9 cellular contexts compared by ENCODE assay signal in the genomic region with DNA sequence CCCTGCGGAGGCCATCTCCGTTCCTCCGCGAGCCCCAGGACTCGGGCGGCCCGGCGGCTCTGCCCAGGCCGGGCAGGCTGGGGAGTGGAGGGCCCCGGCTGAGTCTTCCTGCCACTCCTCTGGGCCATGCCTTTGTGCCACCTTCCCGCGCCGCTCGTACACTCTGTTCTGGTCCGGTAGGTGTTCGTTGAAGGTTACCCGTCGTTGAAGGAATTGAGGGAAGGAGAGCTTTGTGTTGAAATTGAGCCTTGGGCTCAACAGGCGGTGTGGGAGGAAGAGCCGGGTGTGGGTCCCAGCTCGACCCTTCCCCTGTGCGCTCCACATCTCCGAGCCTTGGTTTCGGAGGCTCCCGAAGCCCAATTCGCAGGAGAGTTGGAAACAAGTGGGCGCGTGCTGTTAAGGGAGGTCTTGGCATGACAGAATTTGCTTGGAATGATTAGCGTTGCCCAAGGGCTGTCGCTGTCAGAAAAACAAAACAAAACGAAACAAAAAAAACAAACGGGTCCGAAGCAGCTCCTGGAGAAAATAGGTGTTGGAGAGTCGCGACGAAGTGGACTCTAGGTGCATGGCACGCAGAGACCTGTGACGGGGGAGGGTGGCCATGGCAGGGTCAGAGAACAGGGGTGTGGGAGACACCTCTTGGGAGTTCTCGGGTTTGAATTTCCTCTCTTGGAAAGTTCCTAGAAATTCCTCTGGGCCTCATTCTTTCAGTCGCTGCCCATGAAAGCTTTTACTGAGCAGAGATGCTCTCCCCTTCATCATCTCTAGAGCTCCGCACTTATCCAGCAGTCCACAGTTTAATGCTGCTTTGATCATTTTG. TPM values are rescaled to one million over a fixed set of nuclear protein-coding genes. Genes with fewer than 3 reads are reported as not detected.
DNase-seq lines count a peak whose midpoint lies in the region; ATAC-seq and TF ChIP-seq lines count a peak whose summit lies in the region.
"Had no signal": no experiment of that assay in that cellular context is flagged by ENCODE, and none has a peak within 500 bp of the region (broad histone marks: within the 10 kb centered on the region; RNA-seq: fewer than 3 reads in every experiment).

No MANE protein-coding gene starts in this region.

- H3K9me3 Mint-ChIP-seq in activated T-helper 2 cell treated with anti-CD3 and anti-CD28 coated beads, Interferon-gamma antibody, Interleukin-2, Interleukin-4, amounts not matched to agents 10 μg/mL and 5 μg/mL and 100 μg/mL, durations not matched to agents 14 hours and 24 hours and 36 hours, result no peaks in the 10 kb centered on the region

- no peak for TF ChIP-seq POLR2A in spleen (IDR thresholded peaks at IDR 0.05)

- H3K9me3 ChIP-seq in spleen, result no peaks in the 10 kb centered on the region

- TF ChIP-seq CTCF in AG10803 (conservative IDR thresholded peaks at IDR 0.05; ENCODE audit: low read length) (no peak), spleen (IDR thresholded peaks at IDR 0.05 in 8 of 11, conservative IDR thresholded peaks at IDR 0.05 in 3 of 11) (no peak)

- 2 to 3% (median 2%) methylated on average over 28 to 41 of the region's 41 CpGs for WGBS in spleen, 5 donors

- ATAC-seq in GM19324 (IDR thresholded peaks at IDR 0.05; ENCODE audit: low FRiP score, unreplicated experiment) (peak; percentile 11), HG03354 (IDR thresholded peaks at IDR 0.05; ENCODE audit: poor library complexity, severe bottlenecking, unreplicated experiment) (peak; percentile 29)

- H3K27ac ChIP-seq in spleen, result peak overlapping the region; percentile 81 to 96 (median 92)

- H3K27me3 Mint-ChIP-seq in activated T-helper 2 cell treated with anti-CD3 and anti-CD28 coated beads, Interferon-gamma antibody, Interleukin-2, Interleukin-4, amounts not matched to agents 10 μg/mL and 5 μg/mL and 100 μg/mL, durations not matched to agents 14 hours and 24 hours and 36 hours (ENCODE audit: low read depth), result no peaks in the 10 kb centered on the region

- peaks cover 35% of the 10 kb centered on the region for H3K36me3 Mint-ChIP-seq in activated T-helper 2 cell treated with anti-CD3 and anti-CD28 coated beads, Interferon-gamma antibody, Interleukin-2, Interleukin-4, amounts not matched to agents 10 μg/mL and 5 μg/mL and 100 μg/mL, durations not matched to agents 14 hours and 24 hours and 36 hours (ENCODE audit: low read depth)

- peaks cover 28% of the 10 kb centered on the region for H3K4me1 Mint-ChIP-seq in activated T-helper 2 cell treated with anti-CD3 and anti-CD28 coated beads, Interferon-gamma antibody, Interleukin-2, Interleukin-4, amounts not matched to agents 10 μg/mL and 5 μg/mL and 100 μg/mL, durations not matched to agents 14 hours and 24 hours and 36 hours (ENCODE audit: low read depth)

- H3K4me1 ChIP-seq in spleen, result peaks cover 15 to 73% (median 39%) of the 10 kb centered on the region in 6 donors

- intact Hi-C loops in activated T-helper 2 cell treated with anti-CD3 and anti-CD28 coated beads, Interferon-gamma antibody, Interleukin-2, Interleukin-4, amounts not matched to agents 10 μg/mL and 5 μg/mL and 100 μg/mL, durations not matched to agents 14 hours and 24 hours and 36 hours (cut with micrococcal nuclease), result loop anchor here (2.0 to 5.0 kb wide), 3 partner anchors 81 to 1311 kb away; a partner anchor contains a TSS
- intact Hi-C loops in spleen (cut with DNase I; ENCODE audit: low total_unique reads), result no loop called here

- H3K4me3 Mint-ChIP-seq in activated T-helper 2 cell treated with anti-CD3 and anti-CD28 coated beads, Interferon-gamma antibody, Interleukin-2, Interleukin-4, amounts not matched to agents 10 μg/mL and 5 μg/mL and 100 μg/mL, durations not matched to agents 14 hours and 24 hours and 36 hours (ENCODE audit: low read depth), result peak overlapping the region; percentile 99

- H3K27me3 ChIP-seq in spleen (replicated peaks in 1 of 7), result no peaks in the 10 kb centered on the region

- peak overlapping the region; percentile 98 for H3K27ac Mint-ChIP-seq in activated T-helper 2 cell treated with anti-CD3 and anti-CD28 coated beads, Interferon-gamma antibody, Interleukin-2, Interleukin-4, amounts not matched to agents 10 μg/mL and 5 μg/mL and 100 μg/mL, durations not matched to agents 14 hours and 24 hours and 36 hours

- H3K4me3 ChIP-seq in AG10803 (ENCODE audit: low read length) (peak overlapping the region; percentile 87), iPS-11a (ENCODE audit: low read depth, low read length) (peak overlapping the region; percentile 85), spleen (peak overlapping the region; percentile 78 to 93 (median 81))

- H3K36me3 ChIP-seq in spleen, result peaks cover 0 to 23% (median 2%) of the 10 kb centered on the region in 6 donors

- DNase-seq in AG10803 (ENCODE audit: low read depth) (no peak), spleen (peak; percentile 80), OCI-M2 (lab: John Stamatoyannopoulos, UW; ENCODE audit: unreplicated experiment) (no peak), COR-L47 (lab: John Stamatoyannopoulos, UW) (no peak)
- DNase-seq in activated T-helper 2 cell treated with anti-CD3 and anti-CD28 coated beads, Interferon-gamma antibody, Interleukin-2, Interleukin-4, amounts not matched to agents 10 μg/mL and 5 μg/mL and 100 μg/mL, durations not matched to agents 14 hours and 24 hours and 36 hours (ENCODE audit: low spot score), result no peak

RNA-seq across cellular contexts. Expression of a gene that starts 1.2 kb away (rescaled TPM):
- total RNA-seq in activated T-helper 2 cell treated with anti-CD3 and anti-CD28 coated beads, Interferon-gamma antibody, Interleukin-2, Interleukin-4, amounts not matched to agents 10 μg/mL and 5 μg/mL and 100 μg/mL, durations not matched to agents 14 hours and 24 hours and 36 hours, result 124 and 130 TPM in 2 replicates
- 10 to 100 TPM; 23.7 to 70.6 (median 38.4) TPM for total RNA-seq in spleen
- polyA plus RNA-seq in spleen, result 100 to 1,000 TPM in 2 of 3 donors, 10 to 100 TPM in 1; 90.0 to 190 (median 108) TPM

RNA-seq across cellular contexts. Expression of a gene that starts 17.5 kb away (rescaled TPM):
- not detected in 2 replicates for total RNA-seq in activated T-helper 2 cell treated with anti-CD3 and anti-CD28 coated beads, Interferon-gamma antibody, Interleukin-2, Interleukin-4, amounts not matched to agents 10 μg/mL and 5 μg/mL and 100 μg/mL, durations not matched to agents 14 hours and 24 hours and 36 hours
- total RNA-seq in spleen, result not detected
- polyA plus RNA-seq in spleen, result under 1 TPM in 2 of 3 donors, not detected in 1; 0.10 to 0.86 TPM
- total RNA-seq: NCI-H460 had no signal

RNA-seq across cellular contexts. Expression of a gene that starts 34.3 kb away (rescaled TPM):
- 2.8 and 3.3 TPM in 2 replicates for total RNA-seq in activated T-helper 2 cell treated with anti-CD3 and anti-CD28 coated beads, Interferon-gamma antibody, Interleukin-2, Interleukin-4, amounts not matched to agents 10 μg/mL and 5 μg/mL and 100 μg/mL, durations not matched to agents 14 hours and 24 hours and 36 hours
- 1 to 10 TPM in 4 of 7 donors, under 1 TPM in 3; 0.44 to 3.7 (median 1.0) TPM for total RNA-seq in spleen
- polyA plus RNA-seq in spleen, result 1 to 10 TPM in 2 of 3 donors, under 1 TPM in 1; 0.77 to 1.2 (median 1.2) TPM
